ENCODE assay signal across 8 cellular contexts in genomic region chr7:141012044-141012685, GRCh38. TPM values are rescaled to one million over a fixed set of nuclear protein-coding genes. Genes with fewer than 3 reads are reported as not detected.
DNase-seq lines count a peak whose midpoint lies in the region; ATAC-seq lines count a peak whose summit lies in the region.

No MANE protein-coding gene starts in this region.

- DNase-seq in NOMO-1 (lab: John Stamatoyannopoulos, UW; ENCODE audit: unreplicated experiment in 2 of 2) (peak; percentile 8 to 22), NOMO-1 treated with dmso at 0.1 percent for 144 hours (lab: John Stamatoyannopoulos, UW; ENCODE audit: unreplicated experiment) (no peak), NCI-H446 treated with DMSO at 0.1 percent for 48 hours (lab: John Stamatoyannopoulos, UW) (peak; percentile 38), dermis blood vessel endothelial cell (peak; percentile 86), midbrain (lab: John Stamatoyannopoulos, UW) (peak; percentile 70)
- DNase-seq in activated CD4-positive, alpha-beta T cell treated with anti-CD3 and anti-CD28 coated beads, Interleukin-2, amount 50 U/mL, for 24 hours (ENCODE audit: low read depth in 1 of 2, low spot score in 1 of 2), result peak; percentile 36 to 72
- peak; percentile 55 to 56 for DNase-seq in stimulated activated CD8-positive, alpha-beta memory T cell treated with anti-CD3 and anti-CD28 coated beads, Interleukin-7, amount 100 ng/mL, for 1 hour (ENCODE audit: low read depth in 2 of 2)

- ATAC-seq in HG03139 (IDR thresholded peaks at IDR 0.05; ENCODE audit: unreplicated experiment), result peak; percentile 24

RNA-seq across cellular contexts. Expression of gene MRPS33, which starts 2.6 kb away (rescaled TPM):
- total RNA-seq in dermis blood vessel endothelial cell, result 15.1 and 17.0 TPM in 2 replicates
